ENCODE assay signal across 15 cellular contexts in the genomic region with DNA sequence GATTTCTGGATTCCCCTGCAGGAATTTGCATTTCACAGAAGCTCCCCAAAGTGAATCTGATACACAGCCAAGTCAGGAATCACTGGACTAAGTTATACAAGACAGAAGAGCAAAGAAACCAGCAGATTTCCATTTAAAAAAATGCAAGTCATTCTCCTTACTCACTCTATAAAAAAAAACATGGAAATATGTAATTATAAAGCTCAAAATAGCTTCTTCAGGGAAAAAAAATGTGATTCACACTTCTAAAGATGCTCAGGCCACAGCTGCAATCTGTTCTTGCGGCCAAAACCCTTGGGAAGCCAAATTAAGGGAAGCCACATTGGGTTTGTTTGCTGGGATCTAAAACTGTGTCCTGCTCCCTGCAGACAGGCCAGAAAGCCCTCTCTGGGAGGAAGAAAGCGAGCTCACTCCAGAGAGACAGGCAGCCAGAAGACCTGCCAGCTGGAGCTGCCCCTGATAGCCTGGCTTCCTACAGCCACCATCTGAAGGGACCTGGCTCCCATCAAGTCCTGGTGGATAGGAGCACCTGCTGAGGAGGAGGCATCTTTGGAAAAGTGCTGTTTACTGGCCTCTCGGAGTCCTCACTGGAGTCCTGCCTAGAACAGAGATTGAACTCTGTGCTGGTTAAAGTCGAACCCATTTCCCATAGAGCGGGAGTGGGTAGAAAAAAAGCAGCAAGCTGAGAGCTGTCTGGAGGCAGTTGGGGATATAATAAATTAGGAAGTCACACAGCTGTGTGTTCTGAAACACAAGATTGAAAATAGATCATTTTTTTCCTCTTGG.
DNase-seq lines count a peak whose midpoint lies in the region; ATAC-seq and TF ChIP-seq lines count a peak whose summit lies in the region.
"Had no signal": no experiment of that assay in that cellular context is flagged by ENCODE, and none has a peak within 500 bp of the region (broad histone marks: within the 10 kb centered on the region; RNA-seq: fewer than 3 reads in every experiment).

No MANE protein-coding gene starts in this region.

- TF ChIP-seq CTCF in fibroblast of mammary gland (conservative IDR thresholded peaks at IDR 0.05; ENCODE audit: control insufficient read depth, insufficient read depth, low read depth, low read length), result no peak
- TF ChIP-seq CTCF in osteocyte (IDR thresholded peaks at IDR 0.05), result no peak
- no peak for TF ChIP-seq CTCF in WERI-Rb-1 (IDR thresholded peaks at IDR 0.05; ENCODE audit: low read depth, low read length)

- peaks cover 2% of the 10 kb centered on the region for H3K27me3 Mint-ChIP-seq in osteocyte (ENCODE audit: unreplicated experiment)
- H3K27me3 Mint-ChIP-seq: activated CD8-positive, alpha-beta T cell treated with anti-CD3 and anti-CD28 coated beads for 36 hours; CD4-positive, CD25-positive, alpha-beta regulatory T cell; naive thymus-derived CD4-positive, alpha-beta T cell had no signal

- ATAC-seq in HG02973 (IDR thresholded peaks at IDR 0.05; ENCODE audit: unreplicated experiment), result no peak
- ATAC-seq: activated CD8-positive, alpha-beta T cell treated with anti-CD3 and anti-CD28 coated beads for 36 hours; naive thymus-derived CD4-positive, alpha-beta T cell had no signal

- no peaks in the 10 kb centered on the region for H3K9me3 ChIP-seq in WERI-Rb-1 (ENCODE audit: severe bottlenecking)

- peak overlapping the region; percentile 78 for H3K27ac Mint-ChIP-seq in osteocyte (ENCODE audit: unreplicated experiment)
- H3K27ac Mint-ChIP-seq: activated CD8-positive, alpha-beta T cell treated with anti-CD3 and anti-CD28 coated beads for 36 hours had no signal

- H3K4me3 Mint-ChIP-seq in osteocyte (ENCODE audit: unreplicated experiment), result no peak overlapping the region
- H3K4me3 Mint-ChIP-seq: activated CD8-positive, alpha-beta T cell treated with anti-CD3 and anti-CD28 coated beads for 36 hours; CD4-positive, CD25-positive, alpha-beta regulatory T cell; naive thymus-derived CD4-positive, alpha-beta T cell had no signal

- H3K36me3 Mint-ChIP-seq in osteocyte (ENCODE audit: unreplicated experiment), result no peaks in the 10 kb centered on the region

- H3K4me3 ChIP-seq in fibroblast of mammary gland (ENCODE audit: control insufficient read depth, low read depth, low read length) (no peak overlapping the region), WERI-Rb-1 (ENCODE audit: low read depth, low read length) (no peak overlapping the region)
- H3K4me3 ChIP-seq: GM12878, hepatocyte had no signal

- peaks cover 25% of the 10 kb centered on the region for H3K4me1 Mint-ChIP-seq in osteocyte (ENCODE audit: unreplicated experiment)

- H3K36me3 ChIP-seq in WERI-Rb-1, result no peaks in the 10 kb centered on the region
- H3K36me3 ChIP-seq: brain microvascular endothelial cell had no signal

- no peak overlapping the region for H3K27ac ChIP-seq in WERI-Rb-1
- H3K27ac ChIP-seq: brain microvascular endothelial cell, hepatocyte had no signal

- H3K27me3 ChIP-seq in WERI-Rb-1 (ENCODE audit: insufficient read depth, low read depth, severe bottlenecking), result no peaks in the 10 kb centered on the region
- H3K27me3 ChIP-seq: brain microvascular endothelial cell, hepatocyte had no signal

- DNase-seq in AG08396 (ENCODE audit: low spot score), result peak; percentile 22
- DNase-seq in RPMI7951 (ENCODE audit: low read depth), result peak; percentile 21
- peak; percentile 29 for DNase-seq in fibroblast of mammary gland (ENCODE audit: low read depth)
- no peak for DNase-seq in osteocyte (ENCODE audit: extremely low spot score, unreplicated experiment)
- DNase-seq in hypothalamus (lab: John Stamatoyannopoulos, UW), result no peak
- DNase-seq in WERI-Rb-1, result no peak
- no peak for DNase-seq in SHP77 (lab: John Stamatoyannopoulos, UW)
- DNase-seq: activated CD8-positive, alpha-beta T cell treated with anti-CD3 and anti-CD28 coated beads for 36 hours; brain microvascular endothelial cell; naive thymus-derived CD4-positive, alpha-beta T cell; NCI-H526 had no signal

- H3K9me3 Mint-ChIP-seq in osteocyte (ENCODE audit: unreplicated experiment), result no peaks in the 10 kb centered on the region
- H3K9me3 Mint-ChIP-seq: activated CD8-positive, alpha-beta T cell treated with anti-CD3 and anti-CD28 coated beads for 36 hours had no signal

Comparison
In these comparisons a context has a peak if more than half of its experiments do, and no peak if none do; other contexts are left out.
1. DNase-seq: peak in AG08396 (single experiment), RPMI7951 (single experiment) and fibroblast of mammary gland (single experiment); none in osteocyte (single experiment), hypothalamus (0 of 51), WERI-Rb-1 (single experiment) and SHP77 (0 of 2).